ENCODE assay signal across 9 cellular contexts in genomic region chr15:72358532-72359180, GRCh38. TPM values are rescaled to one million over a fixed set of nuclear protein-coding genes. Genes with fewer than 3 reads are reported as not detected.
DNase-seq lines count a peak whose midpoint lies in the region; ATAC-seq and TF ChIP-seq lines count a peak whose summit lies in the region.
"Had no signal": no experiment of that assay in that cellular context is flagged by ENCODE, and none has a peak within 500 bp of the region (broad histone marks: within the 10 kb centered on the region; RNA-seq: fewer than 3 reads in every experiment).

No MANE protein-coding gene starts in this region.

- 0 out of 2 replicates have a peak, but pooled peaks cover 2% of the 10 kb centered on the region for H4K20me1 ChIP-seq in PC-9 (ENCODE audit: insufficient read depth)

- peaks cover 8% of the 10 kb centered on the region for H3K4me1 ChIP-seq in PC-9 (replicated peaks; ENCODE audit: insufficient read depth)

- H3K27ac ChIP-seq in PC-9, result no peak overlapping the region

- 0 out of 2 replicates have a peak, but pooled peaks cover 4% of the 10 kb centered on the region for H3K79me2 ChIP-seq in PC-9 (ENCODE audit: low read depth)

- BruUV-seq in PC-9 (replicated peaks; lab: Mats Ljungman, UMichigan), result no TSS peak

- H3K36me3 ChIP-seq in PC-9 (ENCODE audit: low read depth), result 0 out of 2 replicates have a peak, but pooled peaks cover 4% of the 10 kb centered on the region

- no peak overlapping the region for H3K4me3 ChIP-seq in PC-9

- POLR2A ChIA-PET in PC-9 (lab: Charles Lee; ENCODE audit: unreplicated experiment), result interaction anchor here (0.5 to 0.6 kb wide), 2 partner anchors 11 to 182 kb away, joined by 3 to 20 read pairs; no protein-coding TSS in a partner anchor

- H3K4me2 ChIP-seq in PC-9, result no peak overlapping the region

- DNase-seq in GM03348 (ENCODE audit: low spot score), result peak; percentile 74
- DNase-seq in PC-9, result peak; percentile 43 to 71
- peak in 8 of 10 donors; percentile 53 to 93 (median 72) for DNase-seq in posterior cingulate gyrus
- DNase-seq in DMS53 treated with DMSO at 0.1 percent for 48 hours (lab: John Stamatoyannopoulos, UW; ENCODE audit: unreplicated experiment), result no peak
- no peak for DNase-seq in NCI-H187 (lab: John Stamatoyannopoulos, UW)

- H3K27me3 ChIP-seq in PC-9 (ENCODE audit: insufficient read depth, low read depth), result no peaks in the 10 kb centered on the region

- H2AFZ ChIP-seq in PC-9, result no peak overlapping the region

- ATAC-seq in esophagus mucosa, result peak; percentile 98
- ATAC-seq in HG02588 (IDR thresholded peaks at IDR 0.05; ENCODE audit: unreplicated experiment), result no peak
- ATAC-seq in HG02981 (IDR thresholded peaks at IDR 0.05; ENCODE audit: unreplicated experiment), result no peak
- ATAC-seq: HCT116 had no signal

- intact Hi-C loops in PC-9 (cut with micrococcal nuclease; ENCODE audit: unreplicated experiment) (no loop called here), posterior cingulate gyrus (cut with DNase I) (no loop called here)

- H3F3A ChIP-seq in PC-9 (ENCODE audit: insufficient read depth, low read depth), result peaks cover 4% of the 10 kb centered on the region

- TF ChIP-seq CTCF in PC-9 (conservative IDR thresholded peaks at IDR 0.05), result no peak

- CTCF ChIA-PET in PC-9 (lab: Charles Lee), result no interaction called here

- H3K9me3 ChIP-seq in PC-9 (ENCODE audit: insufficient read depth, low read depth), result no peaks in the 10 kb centered on the region

- H3K9me2 ChIP-seq in PC-9 (ENCODE audit: insufficient read depth), result no peaks in the 10 kb centered on the region

RNA-seq across cellular contexts. Expression of gene HEXA, which starts 17.2 kb away (rescaled TPM):
- 129 and 150 TPM in 2 replicates for total RNA-seq in PC-9 (2021)
- total RNA-seq in esophagus mucosa, result 38.3 TPM

RNA-seq across cellular contexts. Expression of gene CELF6, which starts 38.7 kb away (rescaled TPM):
- total RNA-seq in PC-9 (2021) (not detected in 2 replicates), esophagus mucosa (not detected)

RNA-seq across cellular contexts. Expression of gene TMEM202, which starts 39.4 kb away (rescaled TPM):
- total RNA-seq in PC-9 (2021) (not detected in 2 replicates), esophagus mucosa (not detected)

Comparison
In these comparisons a context has a peak if more than half of its experiments do, and no peak if none do; other contexts are left out.
1. DNase-seq: peak in GM03348 (single experiment), PC-9 (2 of 2) and posterior cingulate gyrus (8 of 10); none in DMS53 treated with DMSO at 0.1 percent for 48 hours (single experiment) and NCI-H187 (0 of 2).